1 cellular context compared by ENCODE assay signal in genomic region chr17:29615048-29615385, GRCh38.
TF ChIP-seq lines count a peak whose summit lies in the region.

No MANE protein-coding gene starts in this region.

TF ChIP-seq in SK-N-SH, 30 proteins besides CTCF, POLR2A, EP300 and RAD21 (continued from another document):
- no peak for TF ChIP-seq ZBTB33 (IDR thresholded peaks at IDR 0.05; ENCODE audit: borderline replicate concordance, low read depth)
- TF ChIP-seq USF2 (IDR thresholded peaks at IDR 0.05; ENCODE audit: borderline replicate concordance, low read depth, low read length) = no peak
- no peak for TF ChIP-seq USF1 (IDR thresholded peaks at IDR 0.05; ENCODE audit: borderline replicate concordance, low read depth)
- TF ChIP-seq REST (IDR thresholded peaks at IDR 0.05; ENCODE audit: low read depth, low read length) = no peak
- no peak for TF ChIP-seq FOXJ3 (CRISPR knock-in tag; IDR thresholded peaks at IDR 0.05)
- no peak for TF ChIP-seq MXI1 (IDR thresholded peaks at IDR 0.05; ENCODE audit: low read depth, low read length)
- TF ChIP-seq FOSL2 (IDR thresholded peaks at IDR 0.05; ENCODE audit: borderline replicate concordance, low read depth) = no peak
- no peak for TF ChIP-seq TEAD4 (IDR thresholded peaks at IDR 0.05; ENCODE audit: borderline replicate concordance, insufficient read depth)
- TF ChIP-seq RFX5 (IDR thresholded peaks at IDR 0.05; ENCODE audit: low read length) = no peak
